ENCODE assay signal across 8 cellular contexts in genomic region chr2:162221064-162221463, GRCh38.
DNase-seq lines count a peak whose midpoint lies in the region; ATAC-seq, FAIRE-seq and TF ChIP-seq lines count a peak whose summit lies in the region.

No MANE protein-coding gene starts in this region.

- in situ Hi-C loops in astrocyte of the cerebellum (cut with HindIII; ENCODE audit: low sequenced_read_pairs) = loop anchor here (5.0 kb wide), 1 partner anchor 76 kb away; no protein-coding TSS in a partner anchor

- peak; percentile 76 for DNase-seq in EH (ENCODE audit: low read depth)
- DNase-seq in HTR-8/SVneo (ENCODE audit: insufficient read length, low spot score) = peak; percentile 60
- peak; percentile 49 for DNase-seq in T-helper 9 cell
- peak; percentile 16 for DNase-seq in astrocyte of the cerebellum (ENCODE audit: low read depth)
- peak; percentile 50 for DNase-seq in iPS DF 19.7 (ENCODE audit: low read depth, low spot score)
- DNase-seq in stimulated activated CD4-positive, alpha-beta T cell treated with anti-CD3 and anti-CD28 coated beads, Interleukin-15, amount 100 ng/mL, for 24 hours = peak; percentile 68
- no peak for DNase-seq in DMS114 treated with DMSO at 0.1 percent for 48 hours (lab: John Stamatoyannopoulos, UW; ENCODE audit: unreplicated experiment)

- no peak for FAIRE-seq in HTR-8/SVneo (lab: Jason Lieb, UNC)

- ATAC-seq in GM21526 (IDR thresholded peaks at IDR 0.05; ENCODE audit: low FRiP score, unreplicated experiment) = peak; percentile 91

- H3K4me3 ChIP-seq in astrocyte of the cerebellum (ENCODE audit: low read depth, low read length) = no peak overlapping the region

- peak; percentile 94 for TF ChIP-seq CTCF in astrocyte of the cerebellum (IDR thresholded peaks at IDR 0.05; ENCODE audit: low read depth, low read length, missing control alignments)
